ENCODE assay signal across 6 cellular contexts in the genomic region with DNA sequence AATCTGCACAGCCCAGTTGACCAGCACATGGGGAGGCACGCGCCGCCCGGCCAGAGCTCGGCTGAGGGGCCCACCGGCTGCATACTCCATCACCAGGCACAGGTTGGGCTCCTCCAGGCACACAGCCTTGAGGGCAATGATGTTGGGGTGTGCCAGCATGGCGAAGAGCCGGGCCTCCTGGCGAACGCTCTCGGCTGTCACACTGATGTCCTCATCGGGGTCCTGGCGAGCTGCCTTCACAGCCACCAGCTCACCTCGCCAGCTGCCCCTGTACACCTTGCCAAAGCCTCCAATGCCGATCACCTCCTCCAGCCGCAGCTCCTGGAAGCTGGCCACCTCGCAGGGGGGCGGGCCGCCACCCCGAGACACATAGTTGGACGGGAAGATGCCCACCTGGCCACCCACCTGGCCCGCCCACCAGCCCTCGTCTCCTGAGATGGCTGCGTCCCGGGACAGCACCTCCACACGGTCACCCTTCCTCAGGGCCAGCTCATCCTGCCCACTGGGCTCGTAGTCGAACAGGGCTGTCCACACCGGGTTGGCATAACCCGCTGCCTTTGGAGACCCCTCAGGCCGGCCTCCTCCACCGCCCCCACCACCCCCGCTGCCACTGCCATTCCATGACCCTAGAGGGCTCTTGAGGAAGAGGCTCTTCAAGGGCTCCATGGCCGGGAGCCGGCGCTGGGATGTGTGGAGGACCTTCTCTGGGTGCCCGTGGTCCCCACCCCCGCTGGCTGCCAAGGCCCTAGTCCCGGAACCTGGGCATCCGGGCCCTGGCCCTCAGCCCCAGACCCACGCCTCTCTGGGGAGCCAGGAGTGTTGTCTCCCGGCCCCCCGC.
A peak's percentile ranks its signal among the peaks of the same experiment; 100 is the strongest.
DNase-seq lines count a peak whose midpoint lies in the region; ATAC-seq and FAIRE-seq lines count a peak whose summit lies in the region.

No MANE protein-coding gene starts in this region.

- H3K4me3 Mint-ChIP-seq in activated naive CD4-positive, alpha-beta T cell treated with anti-CD3 and anti-CD28 coated beads, Interleukin-2, amount 50 U/mL, for 24 hours = peak overlapping the region; percentile 92

- FAIRE-seq in urothelium cell line (lab: Jason Lieb, UNC) = no peak

- H3K36me3 Mint-ChIP-seq in activated naive CD4-positive, alpha-beta T cell treated with anti-CD3 and anti-CD28 coated beads, Interleukin-2, amount 50 U/mL, for 24 hours = peaks cover 6% of the 10 kb centered on the region

- DNase-seq in medulla oblongata (ENCODE audit: extremely low spot score) = peak; percentile 32
- DNase-seq in NCI-H1436 treated with DMSO at 0.1 percent for 48 hours (lab: John Stamatoyannopoulos, UW) = no peak
- no peak for DNase-seq in urothelium cell line (ENCODE audit: low spot score)

- no peak overlapping the region for H3K27ac Mint-ChIP-seq in activated naive CD4-positive, alpha-beta T cell treated with anti-CD3 and anti-CD28 coated beads, Interleukin-2, amount 50 U/mL, for 24 hours

- H3K9me3 Mint-ChIP-seq in activated naive CD4-positive, alpha-beta T cell treated with anti-CD3 and anti-CD28 coated beads, Interleukin-2, amount 50 U/mL, for 24 hours = no peaks in the 10 kb centered on the region

- peaks cover 57% of the 10 kb centered on the region for H3K4me1 Mint-ChIP-seq in activated naive CD4-positive, alpha-beta T cell treated with anti-CD3 and anti-CD28 coated beads, Interleukin-2, amount 50 U/mL, for 24 hours

- H3K27me3 Mint-ChIP-seq in activated naive CD4-positive, alpha-beta T cell treated with anti-CD3 and anti-CD28 coated beads, Interleukin-2, amount 50 U/mL, for 24 hours = no peaks in the 10 kb centered on the region

- ATAC-seq in GM19397 (IDR thresholded peaks at IDR 0.05; ENCODE audit: unreplicated experiment) (peak; percentile 0), HG03135 (IDR thresholded peaks at IDR 0.05; ENCODE audit: unreplicated experiment) (no peak)
